In genomic region chr2:101205521-101205998, GRCh38 we compare ENCODE assay signal across 1 cellular context.
TF ChIP-seq lines count a peak whose summit lies in the region.

No MANE protein-coding gene starts in this region.

TF ChIP-seq in HepG2, 621 proteins besides CTCF, POLR2A, EP300 and RAD21 (continued from another document and continues in another):
- TF ChIP-seq, protein P1, sequence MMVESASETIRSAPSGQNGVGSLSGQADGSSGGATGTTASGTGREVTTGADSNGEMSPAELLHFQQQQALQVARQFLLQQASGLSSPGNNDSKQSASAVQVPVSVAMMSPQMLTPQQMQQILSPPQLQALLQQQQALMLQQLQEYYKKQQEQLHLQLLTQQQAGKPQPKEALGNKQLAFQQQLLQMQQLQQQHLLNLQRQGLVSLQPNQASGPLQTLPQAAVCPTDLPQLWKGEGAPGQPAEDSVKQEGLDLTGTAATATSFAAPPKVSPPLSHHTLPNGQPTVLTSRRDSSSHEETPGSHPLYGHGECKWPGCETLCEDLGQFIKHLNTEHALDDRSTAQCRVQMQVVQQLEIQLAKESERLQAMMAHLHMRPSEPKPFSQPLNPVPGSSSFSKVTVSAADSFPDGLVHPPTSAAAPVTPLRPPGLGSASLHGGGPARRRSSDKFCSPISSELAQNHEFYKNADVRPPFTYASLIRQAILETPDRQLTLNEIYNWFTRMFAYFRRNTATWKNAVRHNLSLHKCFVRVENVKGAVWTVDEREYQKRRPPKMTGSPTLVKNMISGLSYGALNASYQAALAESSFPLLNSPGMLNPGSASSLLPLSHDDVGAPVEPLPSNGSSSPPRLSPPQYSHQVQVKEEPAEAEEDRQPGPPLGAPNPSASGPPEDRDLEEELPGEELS (CRISPR knock-in tag; IDR thresholded peaks at IDR 0.05), result 0 out of 2 replicates have a peak, but pooled peaks have one; percentile 8
- TF ChIP-seq ZNF792 (CRISPR knock-in tag; IDR thresholded peaks at IDR 0.05), result peak; percentile 63; the same call in 1 of the 2 replicates
- TF ChIP-seq, protein P2, sequence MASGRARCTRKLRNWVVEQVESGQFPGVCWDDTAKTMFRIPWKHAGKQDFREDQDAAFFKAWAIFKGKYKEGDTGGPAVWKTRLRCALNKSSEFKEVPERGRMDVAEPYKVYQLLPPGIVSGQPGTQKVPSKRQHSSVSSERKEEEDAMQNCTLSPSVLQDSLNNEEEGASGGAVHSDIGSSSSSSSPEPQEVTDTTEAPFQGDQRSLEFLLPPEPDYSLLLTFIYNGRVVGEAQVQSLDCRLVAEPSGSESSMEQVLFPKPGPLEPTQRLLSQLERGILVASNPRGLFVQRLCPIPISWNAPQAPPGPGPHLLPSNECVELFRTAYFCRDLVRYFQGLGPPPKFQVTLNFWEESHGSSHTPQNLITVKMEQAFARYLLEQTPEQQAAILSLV (CRISPR knock-in tag; IDR thresholded peaks at IDR 0.05; ENCODE audit: borderline replicate concordance), result no peak
- TF ChIP-seq ZNF101 (CRISPR knock-in tag; IDR thresholded peaks at IDR 0.05; ENCODE audit: borderline replicate concordance, low read depth), result no peak
- TF ChIP-seq, protein P3, sequence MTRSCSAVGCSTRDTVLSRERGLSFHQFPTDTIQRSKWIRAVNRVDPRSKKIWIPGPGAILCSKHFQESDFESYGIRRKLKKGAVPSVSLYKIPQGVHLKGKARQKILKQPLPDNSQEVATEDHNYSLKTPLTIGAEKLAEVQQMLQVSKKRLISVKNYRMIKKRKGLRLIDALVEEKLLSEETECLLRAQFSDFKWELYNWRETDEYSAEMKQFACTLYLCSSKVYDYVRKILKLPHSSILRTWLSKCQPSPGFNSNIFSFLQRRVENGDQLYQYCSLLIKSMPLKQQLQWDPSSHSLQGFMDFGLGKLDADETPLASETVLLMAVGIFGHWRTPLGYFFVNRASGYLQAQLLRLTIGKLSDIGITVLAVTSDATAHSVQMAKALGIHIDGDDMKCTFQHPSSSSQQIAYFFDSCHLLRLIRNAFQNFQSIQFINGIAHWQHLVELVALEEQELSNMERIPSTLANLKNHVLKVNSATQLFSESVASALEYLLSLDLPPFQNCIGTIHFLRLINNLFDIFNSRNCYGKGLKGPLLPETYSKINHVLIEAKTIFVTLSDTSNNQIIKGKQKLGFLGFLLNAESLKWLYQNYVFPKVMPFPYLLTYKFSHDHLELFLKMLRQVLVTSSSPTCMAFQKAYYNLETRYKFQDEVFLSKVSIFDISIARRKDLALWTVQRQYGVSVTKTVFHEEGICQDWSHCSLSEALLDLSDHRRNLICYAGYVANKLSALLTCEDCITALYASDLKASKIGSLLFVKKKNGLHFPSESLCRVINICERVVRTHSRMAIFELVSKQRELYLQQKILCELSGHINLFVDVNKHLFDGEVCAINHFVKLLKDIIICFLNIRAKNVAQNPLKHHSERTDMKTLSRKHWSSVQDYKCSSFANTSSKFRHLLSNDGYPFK (CRISPR knock-in tag; IDR thresholded peaks at IDR 0.05; ENCODE audit: borderline replicate concordance), result no peak
- TF ChIP-seq YY1 (IDR thresholded peaks at IDR 0.05; ENCODE audit: insufficient read depth, insufficient replicate concordance, low read depth, low read length), result peak; percentile 34
- TF ChIP-seq ZNF460 (CRISPR knock-in tag; IDR thresholded peaks at IDR 0.05; ENCODE audit: borderline replicate concordance), result no peak; the same call in 1 of the 2 replicates
- no peak for TF ChIP-seq BRF2 (CRISPR knock-in tag; IDR thresholded peaks at IDR 0.05)
- TF ChIP-seq MYNN (CRISPR knock-in tag; IDR thresholded peaks at IDR 0.05; ENCODE audit: low read depth), result no peak
- no peak for TF ChIP-seq PTBP1 (IDR thresholded peaks at IDR 0.05; ENCODE audit: low read depth, low read length, poor library complexity, severe bottlenecking)
- peak; percentile 43 for TF ChIP-seq XRCC5 (optimal IDR thresholded peaks at IDR 0.05; ENCODE audit: low read length)
- TF ChIP-seq SIX4 (CRISPR knock-in tag; IDR thresholded peaks at IDR 0.05), result no peak
- peak; percentile 88 for TF ChIP-seq SMC3 (IDR thresholded peaks at IDR 0.05; ENCODE audit: low read length)
- TF ChIP-seq, protein P4, sequence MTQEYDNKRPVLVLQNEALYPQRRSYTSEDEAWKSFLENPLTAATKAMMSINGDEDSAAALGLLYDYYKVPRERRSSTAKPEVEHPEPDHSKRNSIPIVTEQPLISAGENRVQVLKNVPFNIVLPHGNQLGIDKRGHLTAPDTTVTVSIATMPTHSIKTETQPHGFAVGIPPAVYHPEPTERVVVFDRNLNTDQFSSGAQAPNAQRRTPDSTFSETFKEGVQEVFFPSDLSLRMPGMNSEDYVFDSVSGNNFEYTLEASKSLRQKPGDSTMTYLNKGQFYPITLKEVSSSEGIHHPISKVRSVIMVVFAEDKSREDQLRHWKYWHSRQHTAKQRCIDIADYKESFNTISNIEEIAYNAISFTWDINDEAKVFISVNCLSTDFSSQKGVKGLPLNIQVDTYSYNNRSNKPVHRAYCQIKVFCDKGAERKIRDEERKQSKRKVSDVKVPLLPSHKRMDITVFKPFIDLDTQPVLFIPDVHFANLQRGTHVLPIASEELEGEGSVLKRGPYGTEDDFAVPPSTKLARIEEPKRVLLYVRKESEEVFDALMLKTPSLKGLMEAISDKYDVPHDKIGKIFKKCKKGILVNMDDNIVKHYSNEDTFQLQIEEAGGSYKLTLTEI (CRISPR knock-in tag; conservative IDR thresholded peaks at IDR 0.05), result no peak
- 0 out of 2 replicates have a peak, but pooled peaks have one; percentile 64 for TF ChIP-seq ZNF891 (CRISPR knock-in tag; IDR thresholded peaks at IDR 0.05)
- no peak; the same call in 1 of the 2 replicates for TF ChIP-seq ADNP (CRISPR knock-in tag; IDR thresholded peaks at IDR 0.05)
- no peak; the same call in 1 of the 2 replicates for TF ChIP-seq ZNF317 (CRISPR knock-in tag; IDR thresholded peaks at IDR 0.05)
- TF ChIP-seq, protein P5, sequence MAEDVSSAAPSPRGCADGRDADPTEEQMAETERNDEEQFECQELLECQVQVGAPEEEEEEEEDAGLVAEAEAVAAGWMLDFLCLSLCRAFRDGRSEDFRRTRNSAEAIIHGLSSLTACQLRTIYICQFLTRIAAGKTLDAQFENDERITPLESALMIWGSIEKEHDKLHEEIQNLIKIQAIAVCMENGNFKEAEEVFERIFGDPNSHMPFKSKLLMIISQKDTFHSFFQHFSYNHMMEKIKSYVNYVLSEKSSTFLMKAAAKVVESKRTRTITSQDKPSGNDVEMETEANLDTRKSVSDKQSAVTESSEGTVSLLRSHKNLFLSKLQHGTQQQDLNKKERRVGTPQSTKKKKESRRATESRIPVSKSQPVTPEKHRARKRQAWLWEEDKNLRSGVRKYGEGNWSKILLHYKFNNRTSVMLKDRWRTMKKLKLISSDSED (CRISPR knock-in tag; IDR thresholded peaks at IDR 0.05), result no peak
- TF ChIP-seq SMARCE1 (IDR thresholded peaks at IDR 0.05; ENCODE audit: borderline replicate concordance), result no peak
- no peak for TF ChIP-seq CENPT (CRISPR knock-in tag; IDR thresholded peaks at IDR 0.05; ENCODE audit: low read depth)
- TF ChIP-seq, protein P6, sequence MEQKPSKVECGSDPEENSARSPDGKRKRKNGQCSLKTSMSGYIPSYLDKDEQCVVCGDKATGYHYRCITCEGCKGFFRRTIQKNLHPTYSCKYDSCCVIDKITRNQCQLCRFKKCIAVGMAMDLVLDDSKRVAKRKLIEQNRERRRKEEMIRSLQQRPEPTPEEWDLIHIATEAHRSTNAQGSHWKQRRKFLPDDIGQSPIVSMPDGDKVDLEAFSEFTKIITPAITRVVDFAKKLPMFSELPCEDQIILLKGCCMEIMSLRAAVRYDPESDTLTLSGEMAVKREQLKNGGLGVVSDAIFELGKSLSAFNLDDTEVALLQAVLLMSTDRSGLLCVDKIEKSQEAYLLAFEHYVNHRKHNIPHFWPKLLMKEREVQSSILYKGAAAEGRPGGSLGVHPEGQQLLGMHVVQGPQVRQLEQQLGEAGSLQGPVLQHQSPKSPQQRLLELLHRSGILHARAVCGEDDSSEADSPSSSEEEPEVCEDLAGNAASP (CRISPR knock-in tag; IDR thresholded peaks at IDR 0.05; ENCODE audit: borderline replicate concordance), result 0 out of 2 replicates have a peak, but pooled peaks have one; percentile 30
- no peak for TF ChIP-seq TBP (CRISPR knock-in tag; IDR thresholded peaks at IDR 0.05)
- TF ChIP-seq ZNF343 (CRISPR knock-in tag; IDR thresholded peaks at IDR 0.05), result no peak
- TF ChIP-seq GPN1 (CRISPR knock-in tag; IDR thresholded peaks at IDR 0.05; ENCODE audit: borderline replicate concordance), result no peak
- no peak for TF ChIP-seq RFX1 (IDR thresholded peaks at IDR 0.05)
- no peak for TF ChIP-seq SIN3B (IDR thresholded peaks at IDR 0.05; ENCODE audit: low read length)
- TF ChIP-seq, protein P7, sequence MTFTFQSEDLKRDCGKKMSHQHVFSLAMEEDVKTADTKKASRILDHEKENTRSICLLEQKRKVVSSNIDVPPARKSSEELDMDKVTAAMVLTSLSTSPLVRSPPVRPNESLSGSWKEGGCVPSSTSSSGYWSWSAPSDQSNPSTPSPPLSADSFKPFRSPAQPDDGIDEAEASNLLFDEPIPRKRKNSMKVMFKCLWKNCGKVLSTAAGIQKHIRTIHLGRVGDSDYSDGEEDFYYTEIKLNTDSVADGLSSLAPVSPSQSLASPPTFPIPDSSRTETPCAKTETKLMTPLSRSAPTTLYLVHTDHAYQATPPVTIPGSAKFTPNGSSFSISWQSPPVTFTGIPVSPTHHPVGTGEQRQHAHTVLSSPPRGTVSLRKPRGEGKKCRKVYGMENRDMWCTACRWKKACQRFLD (CRISPR knock-in tag; IDR thresholded peaks at IDR 0.05; ENCODE audit: borderline replicate concordance), result no peak
- no peak for TF ChIP-seq KDM4B (CRISPR knock-in tag; IDR thresholded peaks at IDR 0.05)
- TF ChIP-seq ZNF326 (CRISPR knock-in tag; IDR thresholded peaks at IDR 0.05; ENCODE audit: borderline replicate concordance), result no peak
- no peak for TF ChIP-seq AHR (CRISPR knock-in tag; IDR thresholded peaks at IDR 0.05)
- no peak for TF ChIP-seq STAT5B (CRISPR knock-in tag; IDR thresholded peaks at IDR 0.05)
- no peak for TF ChIP-seq SMARCC2 (IDR thresholded peaks at IDR 0.05)
- TF ChIP-seq, protein P8, sequence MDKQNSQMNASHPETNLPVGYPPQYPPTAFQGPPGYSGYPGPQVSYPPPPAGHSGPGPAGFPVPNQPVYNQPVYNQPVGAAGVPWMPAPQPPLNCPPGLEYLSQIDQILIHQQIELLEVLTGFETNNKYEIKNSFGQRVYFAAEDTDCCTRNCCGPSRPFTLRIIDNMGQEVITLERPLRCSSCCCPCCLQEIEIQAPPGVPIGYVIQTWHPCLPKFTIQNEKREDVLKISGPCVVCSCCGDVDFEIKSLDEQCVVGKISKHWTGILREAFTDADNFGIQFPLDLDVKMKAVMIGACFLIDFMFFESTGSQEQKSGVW (CRISPR knock-in tag; IDR thresholded peaks at IDR 0.05; ENCODE audit: borderline replicate concordance), result no peak
- TF ChIP-seq RBM22 (optimal IDR thresholded peaks at IDR 0.05; ENCODE audit: low read length), result no peak
- TF ChIP-seq SIX1 (CRISPR knock-in tag; IDR thresholded peaks at IDR 0.05; ENCODE audit: borderline replicate concordance), result no peak
- 0 out of 2 replicates have a peak, but pooled peaks have one; percentile 5 for TF ChIP-seq TFE3 (CRISPR knock-in tag; IDR thresholded peaks at IDR 0.05)
- TF ChIP-seq YEATS4 (CRISPR knock-in tag; IDR thresholded peaks at IDR 0.05; ENCODE audit: borderline replicate concordance), result 0 out of 2 replicates have a peak, but pooled peaks have one; percentile 27
- TF ChIP-seq IKZF5 (CRISPR knock-in tag; IDR thresholded peaks at IDR 0.05), result 0 out of 2 replicates have a peak, but pooled peaks have one; percentile 32
- TF ChIP-seq ZFAT (CRISPR knock-in tag; conservative IDR thresholded peaks at IDR 0.05), result no peak
- TF ChIP-seq ZNF335 (CRISPR knock-in tag; IDR thresholded peaks at IDR 0.05), result no peak
- no peak for TF ChIP-seq ZBTB20 (CRISPR knock-in tag; IDR thresholded peaks at IDR 0.05; ENCODE audit: borderline replicate concordance, low read depth)
- 0 out of 2 replicates have a peak, but pooled peaks have one; percentile 14 for TF ChIP-seq CEBPB (IDR thresholded peaks at IDR 0.05; ENCODE audit: borderline replicate concordance, low read depth, low read length)
- TF ChIP-seq, protein P9, sequence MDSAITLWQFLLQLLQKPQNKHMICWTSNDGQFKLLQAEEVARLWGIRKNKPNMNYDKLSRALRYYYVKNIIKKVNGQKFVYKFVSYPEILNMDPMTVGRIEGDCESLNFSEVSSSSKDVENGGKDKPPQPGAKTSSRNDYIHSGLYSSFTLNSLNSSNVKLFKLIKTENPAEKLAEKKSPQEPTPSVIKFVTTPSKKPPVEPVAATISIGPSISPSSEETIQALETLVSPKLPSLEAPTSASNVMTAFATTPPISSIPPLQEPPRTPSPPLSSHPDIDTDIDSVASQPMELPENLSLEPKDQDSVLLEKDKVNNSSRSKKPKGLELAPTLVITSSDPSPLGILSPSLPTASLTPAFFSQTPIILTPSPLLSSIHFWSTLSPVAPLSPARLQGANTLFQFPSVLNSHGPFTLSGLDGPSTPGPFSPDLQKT (CRISPR knock-in tag; IDR thresholded peaks at IDR 0.05; ENCODE audit: borderline replicate concordance), result no peak
- no peak for TF ChIP-seq PCBP2 (optimal IDR thresholded peaks at IDR 0.05; ENCODE audit: low read depth, low read length, poor library complexity, severe bottlenecking)
- TF ChIP-seq KLF12 (CRISPR knock-in tag; IDR thresholded peaks at IDR 0.05; ENCODE audit: borderline replicate concordance), result no peak
- no peak for TF ChIP-seq ZNF570 (CRISPR knock-in tag; IDR thresholded peaks at IDR 0.05; ENCODE audit: borderline replicate concordance)
- no peak for TF ChIP-seq CBX1 (IDR thresholded peaks at IDR 0.05; ENCODE audit: low read depth)
- TF ChIP-seq HDAC2 (CRISPR knock-in tag; IDR thresholded peaks at IDR 0.05), result 0 out of 2 replicates have a peak, but pooled peaks have one; percentile 28
